15 cellular contexts compared by ENCODE assay signal in genomic region chr5:111197523-111197922, GRCh38. TPM values are rescaled to one million over a fixed set of nuclear protein-coding genes. Genes with fewer than 3 reads are reported as not detected.
DNase-seq lines count a peak whose midpoint lies in the region; ATAC-seq and TF ChIP-seq lines count a peak whose summit lies in the region.
"Had no signal": no experiment of that assay in that cellular context is flagged by ENCODE, and none has a peak within 500 bp of the region (broad histone marks: within the 10 kb centered on the region; RNA-seq: fewer than 3 reads in every experiment).

No MANE protein-coding gene starts in this region.

- H3K4me2 ChIP-seq in PC-3 (ENCODE audit: low read length) = no peak overlapping the region

- H3K9me3 ChIP-seq in PC-3 (ENCODE audit: low read length) = no peaks in the 10 kb centered on the region
- H3K9me3 ChIP-seq: lower lobe of right lung had no signal

- no peaks in the 10 kb centered on the region for H4K20me1 ChIP-seq in PC-3 (ENCODE audit: low read length)

- H3K9me3 Mint-ChIP-seq in stimulated activated naive B cell treated with anti-CD40 and anti-IgM and Interleukin-4, amounts not matched to agents 10 μg/mL and 1 μg/mL and 100 μg/mL, for 72 hours = no peaks in the 10 kb centered on the region

- no peaks in the 10 kb centered on the region for H3K36me3 ChIP-seq in PC-3 (ENCODE audit: low read depth, low read length)
- H3K36me3 ChIP-seq: lower lobe of right lung had no signal

- H3K27me3 ChIP-seq in PC-3 (ENCODE audit: low read length) = peaks cover 63% of the 10 kb centered on the region

- no peaks in the 10 kb centered on the region for H3K4me1 Mint-ChIP-seq in stimulated activated naive B cell treated with anti-CD40 and anti-IgM and Interleukin-4, amounts not matched to agents 10 μg/mL and 1 μg/mL and 100 μg/mL, for 72 hours
- H3K4me1 Mint-ChIP-seq: B cell had no signal

- no peak overlapping the region for H3K27ac Mint-ChIP-seq in stimulated activated naive B cell treated with anti-CD40 and anti-IgM and Interleukin-4, amounts not matched to agents 10 μg/mL and 1 μg/mL and 100 μg/mL, for 72 hours
- H3K27ac Mint-ChIP-seq: B cell had no signal

- no peak for ATAC-seq in PC-3
- ATAC-seq in sciatic nerve = no peak
- ATAC-seq in stimulated activated naive B cell treated with anti-CD40 and anti-IgM and Interleukin-4, amounts not matched to agents 10 μg/mL and 1 μg/mL and 100 μg/mL, for 72 hours (replicated peaks) = no peak
- ATAC-seq: lower lobe of right lung had no signal

- DNase-seq in SKM-1 treated with dmso at 0.1 percent for 144 hours (lab: John Stamatoyannopoulos, UW; ENCODE audit: unreplicated experiment) (peak; percentile 8), SKM-1 (lab: John Stamatoyannopoulos, UW; ENCODE audit: unreplicated experiment) (no peak), PC-3 (peak; percentile 26), fibroblast of the aortic adventitia (ENCODE audit: low read depth) (peak; percentile 4), sciatic nerve (ENCODE audit: low spot score) (peak; percentile 54), hippocampal formation (lab: John Stamatoyannopoulos, UW) (no peak), T-helper 1 cell (no peak)
- DNase-seq in stimulated activated naive B cell treated with anti-CD40 and anti-IgM and Interleukin-4, amounts not matched to agents 10 μg/mL and 1 μg/mL and 100 μg/mL, for 72 hours = no peak
- DNase-seq: activated CD4-positive, alpha-beta T cell treated with anti-CD3 and anti-CD28 coated beads for 4 hours; activated effector memory CD4-positive, alpha-beta T cell treated with Interleukin-2 at 50 U/mL for 16 hours; foreskin melanocyte; KBM-7; lower lobe of right lung; NCI-H510A had no signal

- no peak overlapping the region for H2AFZ ChIP-seq in PC-3 (ENCODE audit: low read length)

- no peaks in the 10 kb centered on the region for H3K9me2 ChIP-seq in PC-3 (replicated peaks; ENCODE audit: low read length)

- H3K36me3 Mint-ChIP-seq in stimulated activated naive B cell treated with anti-CD40 and anti-IgM and Interleukin-4, amounts not matched to agents 10 μg/mL and 1 μg/mL and 100 μg/mL, for 72 hours = no peaks in the 10 kb centered on the region

- H3K4me3 Mint-ChIP-seq in stimulated activated naive B cell treated with anti-CD40 and anti-IgM and Interleukin-4, amounts not matched to agents 10 μg/mL and 1 μg/mL and 100 μg/mL, for 72 hours = no peak overlapping the region
- H3K4me3 Mint-ChIP-seq: B cell had no signal

- H3F3A ChIP-seq in PC-3 (ENCODE audit: low read length, unreplicated experiment) = no peaks in the 10 kb centered on the region

- H3K4me1 ChIP-seq in PC-3 (ENCODE audit: insufficient read depth, low read length) = no peaks in the 10 kb centered on the region
- H3K4me1 ChIP-seq: lower lobe of right lung had no signal

- TF ChIP-seq CTCF in PC-3 (conservative IDR thresholded peaks at IDR 0.05; ENCODE audit: low read depth, low read length) (no peak), fibroblast of the aortic adventitia (IDR thresholded peaks at IDR 0.05; ENCODE audit: insufficient read depth, low read length) (no peak)

- H3K9ac ChIP-seq in PC-3 (ENCODE audit: low read length) = no peak overlapping the region

- H3K4me3 ChIP-seq in PC-3 (ENCODE audit: low read length) = no peak overlapping the region
- no peak overlapping the region for H3K4me3 ChIP-seq in fibroblast of the aortic adventitia (ENCODE audit: low read depth, low read length)
- H3K4me3 ChIP-seq: lower lobe of right lung had no signal

- no peak overlapping the region for H3K27ac ChIP-seq in PC-3 (ENCODE audit: low read length)
- H3K27ac ChIP-seq: lower lobe of right lung had no signal

- BruUV-seq in PC-3 (replicated peaks; lab: Mats Ljungman, UMichigan) = no TSS peak

- intact Hi-C loops in PC-3 (cut with micrococcal nuclease) (no loop called here), sciatic nerve (cut with DNase I) (no loop called here)

- POLR2A ChIA-PET in PC-3 (lab: Charles Lee; ENCODE audit: unreplicated experiment) = no interaction called here

- H3K27me3 Mint-ChIP-seq in stimulated activated naive B cell treated with anti-CD40 and anti-IgM and Interleukin-4, amounts not matched to agents 10 μg/mL and 1 μg/mL and 100 μg/mL, for 72 hours = peaks cover 20 to 24% of the 10 kb centered on the region in 2 donors

- no peaks in the 10 kb centered on the region for H3K79me2 ChIP-seq in PC-3 (ENCODE audit: low read length)

- CTCF ChIA-PET in PC-3 (lab: Charles Lee) = no interaction called here

RNA-seq across cellular contexts. Expression of gene CAMK4, which starts 26.7 kb away (rescaled TPM):
- 0.55 and 0.69 TPM in 2 replicates for total RNA-seq in PC-3 (2014; rRNA removed)
- 2.9 and 5.4 TPM in 2 replicates for total RNA-seq in fibroblast of the aortic adventitia (ENCODE audit: low replicate concordance)
- total RNA-seq in sciatic nerve = 2.2 TPM

Comparison
In these comparisons a context has a peak if more than half of its experiments do, and no peak if none do; other contexts are left out.
1. DNase-seq: peak in SKM-1 treated with dmso at 0.1 percent for 144 hours (single experiment), PC-3 (single experiment), fibroblast of the aortic adventitia (single experiment) and sciatic nerve (single experiment); none in SKM-1 (single experiment), stimulated activated naive B cell treated with anti-CD40 and anti-IgM and Interleukin-4, amounts not matched to agents 10 μg/mL and 1 μg/mL and 100 μg/mL, for 72 hours (single experiment), hippocampal formation (0 of 2) and T-helper 1 cell (0 of 5).